ENCODE assay signal across 18 cellular contexts in the genomic region with DNA sequence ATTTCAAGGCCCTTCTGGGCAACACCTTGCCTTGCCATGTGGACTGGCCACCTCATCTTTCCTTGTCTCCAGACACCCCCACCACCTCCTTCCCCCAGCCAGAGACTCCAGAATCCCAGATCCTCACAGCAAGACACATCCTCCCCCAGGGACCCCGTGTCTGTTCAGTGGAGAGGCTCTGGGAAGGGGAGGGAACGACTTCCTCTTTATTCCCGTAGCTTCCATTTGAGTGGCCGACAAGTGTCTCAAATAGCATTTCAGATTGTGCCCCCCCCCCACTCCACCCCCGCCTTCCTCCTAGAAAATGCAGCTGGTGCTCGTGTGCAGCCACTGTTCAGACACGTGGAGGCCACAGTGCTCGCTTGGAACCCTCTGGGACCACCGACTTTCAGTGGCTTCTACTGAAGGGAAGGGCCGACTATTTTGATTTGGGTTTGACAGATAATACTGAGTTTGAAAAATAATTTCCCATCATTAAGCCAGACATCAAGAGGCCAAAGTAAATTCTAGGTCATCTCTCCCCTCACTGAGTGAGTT. TPM values are rescaled to one million over a fixed set of nuclear protein-coding genes. Genes with fewer than 3 reads are reported as not detected.
DNase-seq lines count a peak whose midpoint lies in the region; ATAC-seq and TF ChIP-seq lines count a peak whose summit lies in the region.
"Had no signal": no experiment of that assay in that cellular context is flagged by ENCODE, and none has a peak within 500 bp of the region (broad histone marks: within the 10 kb centered on the region; RNA-seq: fewer than 3 reads in every experiment).

No MANE protein-coding gene starts in this region.

- H3K27me3 ChIP-seq in DND-41 (ENCODE audit: insufficient read depth, low read length, poor library complexity) (no peaks in the 10 kb centered on the region), SU-DHL-6 (ENCODE audit: low read length) (no peaks in the 10 kb centered on the region)
- H3K27me3 ChIP-seq: Peyer's patch had no signal

- H3K4me1 Mint-ChIP-seq in naive B cell = peaks cover 69 to 74% (median 73%) of the 10 kb centered on the region in 3 donors

- H3K4me1 ChIP-seq in DND-41 (ENCODE audit: insufficient read depth, low read length) = peaks cover 64% of the 10 kb centered on the region

- H3K4me2 ChIP-seq in DND-41 (ENCODE audit: insufficient read depth, low read length) (peak overlapping the region; percentile 63), SU-DHL-6 (ENCODE audit: low read depth, low read length, poor library complexity, severe bottlenecking) (peak overlapping the region; percentile 82)
- H3K4me2 ChIP-seq: SK-N-SH had no signal

- intact Hi-C loops in lower leg skin (cut with DNase I; ENCODE audit: low total_unique reads) = no loop called here

- ATAC-seq in DND-41 (ENCODE audit: insufficient read depth, low read depth) = no peak
- ATAC-seq in HG02642 (IDR thresholded peaks at IDR 0.05; ENCODE audit: poor library complexity, unreplicated experiment) = peak; percentile 27
- ATAC-seq in naive B cell (ENCODE audit: low read depth in 2 of 2) = peak; percentile 23 to 30
- no peak for ATAC-seq in GM21390 (IDR thresholded peaks at IDR 0.05; ENCODE audit: unreplicated experiment)
- ATAC-seq: activated CD4-positive, CD25-positive, alpha-beta regulatory T cell treated with anti-CD3 and anti-CD28 coated beads, Interleukin-2, amount 50 U/mL, for 24 hours; left cardiac atrium had no signal

- H3K27ac Mint-ChIP-seq in naive B cell = peak overlapping the region; percentile 80 to 95 (median 87)
- H3K27ac Mint-ChIP-seq: activated T-helper 1 cell treated with anti-CD3 and anti-CD28 coated beads, Interleukin-12 subunit alpha, Interleukin-12 subunit beta, Interleukin-2, Interleukin-4 antibody, amounts not matched to agents 30 ng/mL and 10 ng/mL and 1 ng/mL, durations not matched to agents 14 hours and 24 hours and 36 hours had no signal

- H3K27ac ChIP-seq in DND-41 (ENCODE audit: low read length) = peak overlapping the region; percentile 98
- H3K27ac ChIP-seq in SU-DHL-6 (ENCODE audit: low read depth, low read length) = peak overlapping the region; percentile 95
- H3K27ac ChIP-seq: tibial artery had no signal

- DNase-seq in DND-41 (no peak), naive B cell (peak; percentile 20), lower leg skin (ENCODE audit: low spot score in 2 of 2) (no peak), RKO (ENCODE audit: low spot score) (no peak)
- DNase-seq: dermis blood vessel endothelial cell, foreskin fibroblast, left cardiac atrium, NCI-H1694 treated with DMSO at 0.1 percent for 48 hours, NCI-H226, SK-N-SH, T-helper 9 cell, tibial artery had no signal

- no peaks in the 10 kb centered on the region for H4K20me1 ChIP-seq in DND-41 (ENCODE audit: insufficient read depth, low read length)
- H4K20me1 ChIP-seq in SU-DHL-6 (ENCODE audit: low read depth, low read length) = no peaks in the 10 kb centered on the region

- H3K27me3 Mint-ChIP-seq in naive B cell = no peaks in the 10 kb centered on the region

- TF ChIP-seq CTCF in DND-41 (IDR thresholded peaks at IDR 0.05; ENCODE audit: borderline replicate concordance, extremely low read depth, low read length, poor library complexity, severe bottlenecking) (no peak), SU-DHL-6 (IDR thresholded peaks at IDR 0.05; ENCODE audit: insufficient read depth, low read length, poor library complexity, severe bottlenecking) (no peak), lower leg skin (IDR thresholded peaks at IDR 0.05) (no peak)

- 81 to 86% methylated on average over 10 of the region's 10 CpGs for WGBS in lower leg skin, 2 donors

- H3K36me3 ChIP-seq in DND-41 (ENCODE audit: insufficient read depth, low read length) (no peaks in the 10 kb centered on the region), SU-DHL-6 (ENCODE audit: low read length) (no peaks in the 10 kb centered on the region)
- H3K36me3 ChIP-seq: Peyer's patch, tibial artery had no signal

- H3K4me3 ChIP-seq in DND-41 (ENCODE audit: low read depth in 1 of 2, low read length in 2 of 2) (peak overlapping the region in 1 of 2 experiments; percentile 40; a peak in 2 of 4 replicates), SU-DHL-6 (ENCODE audit: insufficient read depth, low read length, poor library complexity, severe bottlenecking) (peak overlapping the region; percentile 27), lower leg skin (ENCODE audit: low read depth, poor library complexity, severe bottlenecking) (no peak overlapping the region)
- H3K4me3 ChIP-seq: Peyer's patch, tibial artery had no signal

- H3K9ac ChIP-seq in DND-41 (ENCODE audit: low read depth, low read length) = peak overlapping the region; percentile 49
- H3K9ac ChIP-seq in SU-DHL-6 (ENCODE audit: low read length) = peak overlapping the region; percentile 53
- H3K9ac ChIP-seq: SK-N-SH had no signal

- peak overlapping the region; percentile 60 to 89 (median 73) for H3K4me3 Mint-ChIP-seq in naive B cell
- H3K4me3 Mint-ChIP-seq: activated T-helper 1 cell treated with anti-CD3 and anti-CD28 coated beads, Interleukin-12 subunit alpha, Interleukin-12 subunit beta, Interleukin-2, Interleukin-4 antibody, amounts not matched to agents 30 ng/mL and 10 ng/mL and 1 ng/mL, durations not matched to agents 14 hours and 24 hours and 36 hours had no signal

- TF ChIP-seq POLR2A in lower leg skin (IDR thresholded peaks at IDR 0.05) = no peak

- no peaks in the 10 kb centered on the region for H3K9me3 ChIP-seq in DND-41 (ENCODE audit: insufficient read depth, low read length, severe bottlenecking)
- H3K9me3 ChIP-seq in SU-DHL-6 (ENCODE audit: insufficient read depth, low read length) = no peaks in the 10 kb centered on the region
- H3K9me3 ChIP-seq: Peyer's patch, SK-N-SH, tibial artery had no signal

- H3K9me3 Mint-ChIP-seq in naive B cell = peaks cover 0 to 4% (median 0%) of the 10 kb centered on the region in 7 donors
- H3K9me3 Mint-ChIP-seq: activated T-helper 1 cell treated with anti-CD3 and anti-CD28 coated beads, Interleukin-12 subunit alpha, Interleukin-12 subunit beta, Interleukin-2, Interleukin-4 antibody, amounts not matched to agents 30 ng/mL and 10 ng/mL and 1 ng/mL, durations not matched to agents 14 hours and 24 hours and 36 hours had no signal

- H3K36me3 Mint-ChIP-seq in naive B cell = no peaks in the 10 kb centered on the region

- H3K79me2 ChIP-seq in DND-41 (ENCODE audit: insufficient read depth, low read length) (peaks cover 28% of the 10 kb centered on the region), SU-DHL-6 (ENCODE audit: insufficient read depth, low read length) (no peaks in the 10 kb centered on the region)

- peaks cover 50% of the 10 kb centered on the region for H3F3A ChIP-seq in SU-DHL-6 (ENCODE audit: insufficient read depth)

- no peaks in the 10 kb centered on the region for H3K9me2 ChIP-seq in SU-DHL-6 (replicated peaks; ENCODE audit: insufficient read depth, low read length)
- H3K9me2 ChIP-seq: SK-N-SH had no signal

- H2AFZ ChIP-seq in DND-41 (ENCODE audit: low read depth, low read length) = peak overlapping the region; percentile 34; the same call in 1 of the 2 replicates
- peak overlapping the region; percentile 46 for H2AFZ ChIP-seq in SU-DHL-6 (ENCODE audit: low read depth, low read length, severe bottlenecking)

RNA-seq across cellular contexts. Expression of a gene that starts 14.3 kb away (rescaled TPM):
- polyA plus RNA-seq in naive B cell (ENCODE audit: low read depth in 6 of 6) = 100 to 1,000 TPM in 1 of 6 donors, 10 to 100 TPM in 5; 64.5 to 117 (median 92.9) TPM
- 10 to 100 TPM; 74.6 to 89.9 (median 80.3) TPM for total RNA-seq in lower leg skin

Comparison
In these comparisons a context has a peak if more than half of its experiments do, and no peak if none do; other contexts are left out.
1. ATAC-seq: peak in HG02642 (single experiment) and naive B cell (2 of 2); none in DND-41 (single experiment) and GM21390 (single experiment).